13 cellular contexts compared by ENCODE assay signal in genomic region chr14:39912192-39913100, GRCh38.
A peak's percentile ranks its signal among the peaks of the same experiment; 100 is the strongest.
DNase-seq lines count a peak whose midpoint lies in the region; ATAC-seq, FAIRE-seq and TF ChIP-seq lines count a peak whose summit lies in the region.
"Had no signal": no experiment of that assay in that cellular context is flagged by ENCODE, and none has a peak within 500 bp of the region (broad histone marks: within the 10 kb centered on the region; RNA-seq: fewer than 3 reads in every experiment).

No MANE protein-coding gene starts in this region.

- no peak overlapping the region for H3K4me3 ChIP-seq in spleen
- H3K4me3 ChIP-seq: BLaER1, heart left ventricle had no signal

- no peaks in the 10 kb centered on the region for H3K9me3 ChIP-seq in spleen
- H3K9me3 ChIP-seq: BLaER1, heart left ventricle had no signal

- WGBS in spleen, 5 donors: 57 to 77% (median 73%) methylated on average over 6 of the region's 6 CpGs

- ATAC-seq in GM19324 (IDR thresholded peaks at IDR 0.05; ENCODE audit: low FRiP score, unreplicated experiment) (peak; percentile 75), HG02759 (IDR thresholded peaks at IDR 0.05; ENCODE audit: unreplicated experiment) (peak; percentile 91), HG03457 (IDR thresholded peaks at IDR 0.05; ENCODE audit: unreplicated experiment) (peak; percentile 91)
- ATAC-seq: heart left ventricle had no signal

- FAIRE-seq in GM12891 (lab: Jason Lieb, UNC): peak; percentile 54

- intact Hi-C loops in spleen (cut with DNase I; ENCODE audit: low total_unique reads): no loop called here

- no peak overlapping the region for H3K27ac ChIP-seq in spleen
- H3K27ac ChIP-seq: BLaER1, heart left ventricle, VCaP had no signal

- no peak for TF ChIP-seq CTCF in spleen (IDR thresholded peaks at IDR 0.05 in 8 of 11, conservative IDR thresholded peaks at IDR 0.05 in 3 of 11)

- TF ChIP-seq POLR2A in GM12891 (IDR thresholded peaks at IDR 0.05; ENCODE audit: low read depth, low read length): no peak
- no peak for TF ChIP-seq POLR2A in spleen (IDR thresholded peaks at IDR 0.05)

- no peak for DNase-seq in GM12891 (ENCODE audit: insufficient read length, low spot score)
- DNase-seq in activated effector memory CD4-positive, alpha-beta T cell treated with anti-CD3 and anti-CD28 coated beads, Interleukin-2, amount 50 U/mL, for 16 hours: no peak
- no peak for DNase-seq in DMS79 treated with DMSO at 0.1 percent for 48 hours (lab: John Stamatoyannopoulos, UW)
- no peak for DNase-seq in spleen
- DNase-seq in NCI-H1694 treated with DMSO at 0.1 percent for 48 hours (lab: John Stamatoyannopoulos, UW): no peak
- DNase-seq: heart left ventricle, mesenchymal stem cell, NCI-H1417 had no signal

- H3K4me1 ChIP-seq in spleen: no peaks in the 10 kb centered on the region
- H3K4me1 ChIP-seq: BLaER1, heart left ventricle had no signal

- H3K27me3 ChIP-seq in spleen (replicated peaks in 1 of 7): no peaks in the 10 kb centered on the region
- H3K27me3 ChIP-seq: BLaER1, heart left ventricle had no signal

- no peaks in the 10 kb centered on the region for H3K36me3 ChIP-seq in spleen
- H3K36me3 ChIP-seq: BLaER1, heart left ventricle had no signal

TF ChIP-seq in GM12891, 5 proteins besides CTCF, POLR2A, EP300 and RAD21:
- TF ChIP-seq POLR2AphosphoS5 (IDR thresholded peaks at IDR 0.05; ENCODE audit: low read depth, low read length) (no peak), SPI1 (IDR thresholded peaks at IDR 0.05; ENCODE audit: low read depth, low read length) (peak; percentile 41), POU2F2 (IDR thresholded peaks at IDR 0.05; ENCODE audit: low read depth, low read length) (no peak; the same call in 1 of the 2 replicates), TAF1 (IDR thresholded peaks at IDR 0.05; ENCODE audit: low read depth, low read length) (no peak), PAX5 (IDR thresholded peaks at IDR 0.05; ENCODE audit: insufficient read depth, low read length, severe bottlenecking) (no peak)
TF ChIP-seq in GM12891: peak in this region for 1.
